Comparison of ENCODE assay signal across 20 cellular contexts in the genomic region with DNA sequence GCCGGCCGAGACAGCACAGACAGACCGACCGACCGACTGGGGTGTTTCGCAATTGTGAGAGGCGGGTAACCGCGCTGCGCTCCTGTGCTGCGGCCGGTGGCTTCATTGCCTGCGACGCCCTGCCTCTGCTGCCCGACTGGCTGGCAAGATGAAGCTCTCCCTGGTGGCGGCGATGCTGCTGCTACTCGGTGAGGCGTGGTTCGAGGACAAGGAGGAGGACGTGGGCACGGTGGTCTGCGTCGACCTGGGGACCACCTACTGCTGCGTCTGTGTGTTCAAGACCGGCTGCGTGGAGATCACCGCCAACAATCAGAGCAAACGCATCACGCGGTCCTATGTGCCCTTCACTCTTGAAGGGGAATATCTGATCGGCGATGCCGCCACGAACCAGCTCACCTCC.
A peak's percentile ranks its signal among the peaks of the same experiment; 100 is the strongest.
DNase-seq lines count a peak whose midpoint lies in the region; ATAC-seq, FAIRE-seq and TF ChIP-seq lines count a peak whose summit lies in the region.
"Had no signal": no experiment of that assay in that cellular context is flagged by ENCODE, and none has a peak within 500 bp of the region (broad histone marks: within the 10 kb centered on the region; RNA-seq: fewer than 3 reads in every experiment).

No MANE protein-coding gene starts in this region.

- no TSS peak for BruUV-seq in IMR-90 (replicated peaks; lab: Mats Ljungman, UMichigan)

- no peak overlapping the region for H2BK120ac ChIP-seq in IMR-90 (ENCODE audit: low read depth, low read length)

- no peaks in the 10 kb centered on the region for H3F3A ChIP-seq in neural progenitor cell (ENCODE audit: low read depth)

- H3K9me3 ChIP-seq in IMR-90 (ENCODE audit: control insufficient read depth, insufficient read depth, low read length) = peaks cover 3% of the 10 kb centered on the region; the same call in 1 of the 2 replicates
- no peaks in the 10 kb centered on the region for H3K9me3 ChIP-seq in neural progenitor cell (ENCODE audit: low read depth)
- no peaks in the 10 kb centered on the region for H3K9me3 ChIP-seq in effector memory CD4-positive, alpha-beta T cell (ENCODE audit: control insufficient read depth, low read length)
- H3K9me3 ChIP-seq: A549, BE2C had no signal

- no peak overlapping the region for H2BK20ac ChIP-seq in IMR-90 (ENCODE audit: low read depth, low read length)

- POLR2A ChIA-PET in IMR-90 (lab: Charles Lee; ENCODE audit: unreplicated experiment) = no interaction called here

- FAIRE-seq in bronchial epithelial cell (lab: Jason Lieb, UNC) = peak; percentile 47
- FAIRE-seq: A549, G401.6, GM12892, GM19239 had no signal

- H3K18ac ChIP-seq in IMR-90 (ENCODE audit: low read depth, low read length) = no peak overlapping the region

- H3K4me1 Mint-ChIP-seq in neural progenitor cell = no peaks in the 10 kb centered on the region

- no peak overlapping the region for H3K4ac ChIP-seq in IMR-90 (ENCODE audit: low read depth, low read length)

- TF ChIP-seq CTCF in GM06990 (IDR thresholded peaks at IDR 0.05; ENCODE audit: insufficient read depth, low read length, poor library complexity, severe bottlenecking) = no peak
- TF ChIP-seq CTCF in IMR-90 (conservative IDR thresholded peaks at IDR 0.05; ENCODE audit: low read depth, low read length) = no peak
- TF ChIP-seq CTCF in bronchial epithelial cell (IDR thresholded peaks at IDR 0.05; ENCODE audit: insufficient read depth, low read length, severe bottlenecking) = no peak
- no peak for TF ChIP-seq CTCF in neural progenitor cell (IDR thresholded peaks at IDR 0.05)
- no peak for TF ChIP-seq CTCF in dorsolateral prefrontal cortex (IDR thresholded peaks at IDR 0.05 in 54 of 56, conservative IDR thresholded peaks at IDR 0.05 in 2 of 56; ENCODE audit: low read depth in 1 of 56, partially characterized antibody in 56 of 56)

- H3K4me1 ChIP-seq in IMR-90 (ENCODE audit: control insufficient read depth, insufficient read depth, low read length) (no peaks in the 10 kb centered on the region), neural progenitor cell (no peaks in the 10 kb centered on the region)
- no peaks in the 10 kb centered on the region for H3K4me1 ChIP-seq in effector memory CD4-positive, alpha-beta T cell (ENCODE audit: control insufficient read depth, insufficient read depth, low read length, poor library complexity, severe bottlenecking)
- H3K4me1 ChIP-seq: A549, BE2C had no signal

- DNase-seq in GM06990 (ENCODE audit: extremely low read depth, insufficient read length) (peak; percentile 3), IMR-90 (no peak), bronchial epithelial cell (ENCODE audit: low read depth) (no peak), neural progenitor cell (ENCODE audit: low spot score) (no peak), dorsolateral prefrontal cortex (no peak), occipital lobe (lab: John Stamatoyannopoulos, UW) (no peak), mesenteric fat pad (ENCODE audit: low spot score) (no peak)
- DNase-seq in effector memory CD4-positive, alpha-beta T cell = no peak
- DNase-seq: BE2C; CD4-positive, alpha-beta memory T cell; DMS79; EL; GOT3; HCEC 1CT; HFFc6 had no signal

- H2AK9ac ChIP-seq in IMR-90 (replicated peaks; ENCODE audit: low read depth, low read length, poor library complexity) = no peak overlapping the region

- H3K9ac ChIP-seq in IMR-90 (ENCODE audit: low read depth, low read length) (no peak overlapping the region), neural progenitor cell (no peak overlapping the region)

- H4K20me1 ChIP-seq in IMR-90 (ENCODE audit: insufficient read depth, low read length) (no peaks in the 10 kb centered on the region), neural progenitor cell (ENCODE audit: low read depth) (no peaks in the 10 kb centered on the region)

- dilution Hi-C loops in IMR-90 (cut with HindIII; ENCODE audit: low sequenced_read_pairs, unreplicated experiment) = no loop called here

- CTCF ChIA-PET in IMR-90 (lab: Yijun Ruan, JAX) = no interaction called here

- TF ChIP-seq POLR2A in IMR-90 (IDR thresholded peaks at IDR 0.05; ENCODE audit: low read depth, low read length) = no peak

- H2AK5ac ChIP-seq in IMR-90 (ENCODE audit: low read depth, low read length) = no peak overlapping the region

- no peaks in the 10 kb centered on the region for H3K9me3 Mint-ChIP-seq in neural progenitor cell

- no peak overlapping the region for H3K56ac ChIP-seq in IMR-90 (ENCODE audit: extremely low read depth, insufficient read depth, low read length)

- WGBS in IMR-90 (ENCODE audit: extremely low coverage in 2 of 2, insufficient read length in 1 of 2), 2 experiments = 85% methylated on average over 33 of the region's 35 CpGs; no CpG with 5 or more reads in 1 of the 2 experiments

- H3K4me3 ChIP-seq in GM06990 (replicated peaks; ENCODE audit: low read depth, low read length) = no peak overlapping the region
- no peak overlapping the region for H3K4me3 ChIP-seq in IMR-90 (ENCODE audit: insufficient read depth, low read depth, low read length)
- no peak overlapping the region for H3K4me3 ChIP-seq in bronchial epithelial cell (ENCODE audit: low read depth, low read length)
- H3K4me3 ChIP-seq in neural progenitor cell = no peak overlapping the region
- H3K4me3 ChIP-seq in dorsolateral prefrontal cortex = no peak overlapping the region
- H3K4me3 ChIP-seq in effector memory CD4-positive, alpha-beta T cell (ENCODE audit: insufficient read depth, low read depth, low read length, poor library complexity, severe bottlenecking) = no peak overlapping the region
- H3K4me3 ChIP-seq: A549 had no signal

- no peaks in the 10 kb centered on the region for H3K27me3 Mint-ChIP-seq in neural progenitor cell (ENCODE audit: insufficient read depth, low read depth)

- H3K27ac Mint-ChIP-seq in neural progenitor cell = peak overlapping the region; percentile 66
- H3K27ac Mint-ChIP-seq: CD4-positive, alpha-beta memory T cell; HFFc6 had no signal

- no peak overlapping the region for H4K91ac ChIP-seq in IMR-90 (ENCODE audit: insufficient read depth, low read depth, low read length)

- no peak overlapping the region for H3K14ac ChIP-seq in IMR-90 (replicated peaks; ENCODE audit: low read depth, low read length)

- H3K36me3 Mint-ChIP-seq in neural progenitor cell = no peaks in the 10 kb centered on the region
- H3K36me3 Mint-ChIP-seq: CD4-positive, alpha-beta memory T cell had no signal

- H3K36me3 ChIP-seq in GM06990 (ENCODE audit: control insufficient read depth, insufficient read depth, low read length) (no peaks in the 10 kb centered on the region), IMR-90 (ENCODE audit: control insufficient read depth, insufficient read depth, low read length) (no peaks in the 10 kb centered on the region), bronchial epithelial cell (ENCODE audit: control insufficient read depth, insufficient read depth, low read length) (no peaks in the 10 kb centered on the region), neural progenitor cell (no peaks in the 10 kb centered on the region)
- no peaks in the 10 kb centered on the region for H3K36me3 ChIP-seq in effector memory CD4-positive, alpha-beta T cell (ENCODE audit: control insufficient read depth, insufficient read depth, low read length)
- H3K36me3 ChIP-seq: BE2C had no signal

- H3K9me1 ChIP-seq in IMR-90 (ENCODE audit: insufficient read depth, low read length) = no peaks in the 10 kb centered on the region

- no peak overlapping the region for H2BK15ac ChIP-seq in IMR-90 (ENCODE audit: low read depth, low read length)

- in situ Hi-C loops in IMR-90 (cut with MboI; ENCODE audit: low sequenced_read_pairs) = no loop called here

- H4K5ac ChIP-seq in IMR-90 (ENCODE audit: low read depth, low read length) = no peak overlapping the region

- H3K4me3 Mint-ChIP-seq in neural progenitor cell = no peak overlapping the region
- H3K4me3 Mint-ChIP-seq: CD4-positive, alpha-beta memory T cell; HFFc6 had no signal

- H4K8ac ChIP-seq in IMR-90 (ENCODE audit: low read depth in 2 of 2, low read length in 2 of 2) = no peak overlapping the region

- no peak for ATAC-seq in IMR-90 (ENCODE audit: low read depth)
- ATAC-seq: A549 had no signal

- no peak overlapping the region for H3K23ac ChIP-seq in IMR-90 (ENCODE audit: low read depth, low read length)

- no peak for TF ChIP-seq RAD21 in IMR-90 (IDR thresholded peaks at IDR 0.05; ENCODE audit: low read length)

- no peaks in the 10 kb centered on the region for H3K79me2 ChIP-seq in neural progenitor cell (ENCODE audit: low read depth)

- no peak overlapping the region for H2AFZ ChIP-seq in IMR-90 (replicated peaks; ENCODE audit: low read length, poor library complexity)
- H2AFZ ChIP-seq in neural progenitor cell (replicated peaks) = no peak overlapping the region

- H3K4me2 ChIP-seq in IMR-90 (ENCODE audit: low read depth, low read length) = no peak overlapping the region
- no peak overlapping the region for H3K4me2 ChIP-seq in neural progenitor cell
- H3K4me2 ChIP-seq: A549 had no signal

- H3K27ac ChIP-seq in IMR-90 (ENCODE audit: insufficient read depth, low read length) = no peak overlapping the region
- H3K27ac ChIP-seq in neural progenitor cell = no peak overlapping the region
- no peak overlapping the region for H3K27ac ChIP-seq in dorsolateral prefrontal cortex
- H3K27ac ChIP-seq in effector memory CD4-positive, alpha-beta T cell (ENCODE audit: insufficient read depth, low read length, poor library complexity, severe bottlenecking) = no peak overlapping the region
- H3K27ac ChIP-seq: A549, C4-2B had no signal

- H3K27me3 ChIP-seq in GM06990 (replicated peaks; ENCODE audit: control insufficient read depth, insufficient read depth, low read length) = no peaks in the 10 kb centered on the region
- no peaks in the 10 kb centered on the region for H3K27me3 ChIP-seq in IMR-90 (ENCODE audit: control insufficient read depth, insufficient read depth, low read length)
- no peaks in the 10 kb centered on the region for H3K27me3 ChIP-seq in bronchial epithelial cell (ENCODE audit: control insufficient read depth, insufficient read depth, low read length)
- H3K27me3 ChIP-seq in neural progenitor cell = no peaks in the 10 kb centered on the region
- no peaks in the 10 kb centered on the region for H3K27me3 ChIP-seq in dorsolateral prefrontal cortex
- H3K27me3 ChIP-seq in effector memory CD4-positive, alpha-beta T cell (replicated peaks; ENCODE audit: control insufficient read depth, insufficient read depth, low read length, poor library complexity, severe bottlenecking) = no peaks in the 10 kb centered on the region
- H3K27me3 ChIP-seq: BE2C had no signal

- H2BK5ac ChIP-seq in IMR-90 (ENCODE audit: low read depth, low read length, poor library complexity, severe bottlenecking) = no peak overlapping the region

- intact Hi-C loops in IMR-90 (cut with micrococcal nuclease) (no loop called here), dorsolateral prefrontal cortex (cut with DNase I) (no loop called here)

- H3K79me1 ChIP-seq in IMR-90 (ENCODE audit: low read depth in 1 of 2, low read length in 2 of 2) = no peaks in the 10 kb centered on the region

TF ChIP-seq in IMR-90, 13 proteins besides CTCF, POLR2A, EP300 and RAD21:
- TF ChIP-seq CEBPB (IDR thresholded peaks at IDR 0.05; ENCODE audit: low read depth, low read length) (peak; percentile 31; the same call in 1 of the 2 replicates), MAFK (IDR thresholded peaks at IDR 0.05; ENCODE audit: low read depth, low read length) (no peak)
TF ChIP-seq in IMR-90: peak in this region for 1.
